In the genomic region with DNA sequence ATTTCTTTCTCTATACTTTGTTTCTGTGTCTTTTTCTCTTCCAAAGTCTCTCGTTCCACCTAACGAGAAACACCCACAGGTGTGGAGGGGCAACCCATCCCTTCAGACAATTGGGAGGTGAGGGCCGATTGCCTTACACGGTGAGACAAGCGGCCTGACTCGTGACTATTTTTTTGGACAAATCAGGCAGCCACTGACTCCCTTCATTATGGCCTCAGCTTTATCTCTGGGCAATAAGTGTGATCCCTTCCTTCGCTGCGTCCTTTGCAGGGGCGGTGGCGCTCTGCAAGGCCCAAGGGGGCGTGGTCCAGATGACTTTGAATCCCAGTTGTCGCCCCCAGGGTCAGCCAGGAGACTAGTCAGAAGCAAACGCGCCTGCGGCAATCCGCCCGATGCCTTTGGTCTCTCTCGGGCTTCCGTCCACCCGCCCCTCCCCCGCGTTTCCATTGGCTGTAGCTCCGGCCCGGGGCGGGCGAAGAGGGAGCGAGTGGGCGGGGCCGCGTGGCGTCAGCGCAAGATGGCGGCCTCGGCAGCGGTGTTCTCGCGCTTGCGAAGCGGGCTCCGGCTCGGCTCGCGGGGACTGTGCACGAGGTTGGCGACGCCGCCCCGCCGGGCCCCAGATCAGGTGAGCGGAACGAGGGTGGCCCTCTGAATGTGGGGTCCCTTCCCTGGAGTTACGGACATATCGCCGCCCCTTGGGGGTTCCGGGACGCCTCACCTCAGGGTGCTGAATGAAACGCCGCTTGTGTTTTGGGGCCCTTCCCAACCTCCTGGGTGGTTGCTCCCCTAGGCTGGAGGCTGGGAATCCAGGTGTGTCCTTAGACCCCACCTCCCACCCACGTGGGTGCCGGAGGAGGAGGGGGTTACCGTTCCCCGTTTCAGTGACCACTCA, we compare ENCODE assay signal across 8 cellular contexts. TPM values are rescaled to one million over a fixed set of nuclear protein-coding genes. Genes with fewer than 3 reads are reported as not detected.
A peak's percentile ranks its signal among the peaks of the same experiment; 100 is the strongest.
DNase-seq lines count a peak whose midpoint lies in the region; ATAC-seq and TF ChIP-seq lines count a peak whose summit lies in the region.

Gene TIMM50 (plus strand): TSS at position 502 of the 892 bp plus-strand sequence. CDS start 16 bp downstream, at position 518.

- peaks cover 0 to 48% of the 10 kb centered on the region in 2 donors for H3K36me3 ChIP-seq in psoas muscle (ENCODE audit: insufficient read depth in 1 of 2, low read depth in 1 of 2)
- H3K36me3 ChIP-seq in urinary bladder (ENCODE audit: insufficient read depth), result peaks cover 2% of the 10 kb centered on the region

- H3K9me3 ChIP-seq in psoas muscle, result no peaks in the 10 kb centered on the region

- intact Hi-C loops in T-helper 2 cell treated with Interferon-gamma antibody and Interleukin-4, amounts not matched to agents 100 ng/mL and 5 ng/mL, for 36 hours (cut with micrococcal nuclease), result loop anchor here (1.0 to 2.0 kb wide), 4 partner anchors 35 to 89 kb away; partner anchors contain the start of genes EID2B, MED29, PAF1 and SUPT5H
- intact Hi-C loops in left ventricle myocardium superior (cut with micrococcal nuclease) (loop anchor here (10.0 kb wide), 1 partner anchor 54 kb away; the partner anchor contains the start of gene EID2B), psoas muscle (cut with DNase I) (no loop called here)

- H3K27ac ChIP-seq in angular gyrus (ENCODE audit: low read depth, low read length) (peak within 1 kb of the TSS; percentile 90), psoas muscle (peak within 1 kb of the TSS; percentile 95), urinary bladder (ENCODE audit: low read depth) (peak within 1 kb of the TSS; percentile 44)

- ATAC-seq in GM18498 (IDR thresholded peaks at IDR 0.05; ENCODE audit: unreplicated experiment), result peak; percentile 93
- peak; percentile 84 for ATAC-seq in HG02943 (IDR thresholded peaks at IDR 0.05; ENCODE audit: low read depth, unreplicated experiment)
- peak; percentile 98 for ATAC-seq in left ventricle myocardium superior
- peak; percentile 98 to 99 (median 98) for ATAC-seq in psoas muscle

- no peaks in the 10 kb centered on the region for H3K27me3 ChIP-seq in psoas muscle (ENCODE audit: insufficient read depth in 3 of 3, low read length in 2 of 3)

- WGBS in psoas muscle, 3 donors, result 0 to 1% (median 1%) methylated on average over 58 to 62 of the region's 62 CpGs
- WGBS in urinary bladder, result under 1% methylated on average over 62 of the region's 62 CpGs

- peaks cover 10% of the 10 kb centered on the region for H3K4me1 ChIP-seq in psoas muscle
- H3K4me1 ChIP-seq in urinary bladder (ENCODE audit: insufficient read depth), result no peaks in the 10 kb centered on the region

- no peak for TF ChIP-seq CTCF in psoas muscle (IDR thresholded peaks at IDR 0.05)

- DNase-seq in NCI-H1930 (lab: John Stamatoyannopoulos, UW) (peak; percentile 99), left ventricle myocardium superior (peak; percentile 99), psoas muscle (peak; percentile 99)

- peak within 1 kb of the TSS; percentile 97 for H3K4me3 ChIP-seq in psoas muscle
- peak within 1 kb of the TSS; percentile 90 for H3K4me3 ChIP-seq in urinary bladder (ENCODE audit: low read depth, low read length)

RNA-seq across cellular contexts. Expression of gene TIMM50, which starts in this region (rescaled TPM):
- total RNA-seq in T-helper 2 cell treated with Interferon-gamma antibody and Interleukin-4, amounts not matched to agents 100 ng/mL and 5 ng/mL, for 36 hours, result 65.1 and 69.0 TPM in 2 replicates
- total RNA-seq in left ventricle myocardium superior, result 75.3 TPM
- 100 to 1,000 TPM in 1 of 4 donors, 10 to 100 TPM in 3; 70.5 to 105 (median 75.7) TPM for total RNA-seq in psoas muscle
- polyA plus RNA-seq in psoas muscle, result 100 to 1,000 TPM in 1 of 3 donors, 10 to 100 TPM in 2; 86.1 to 189 (median 95.0) TPM
- 24.0 TPM for total RNA-seq in urinary bladder
- polyA plus RNA-seq in urinary bladder, result 52.1 TPM

Comparison
In these comparisons a context has a peak if more than half of its experiments do, and no peak if none do; other contexts are left out.
1. Peak in every context shown above with its lines: DNase-seq, ATAC-seq, H3K4me3 ChIP-seq and H3K27ac ChIP-seq.
2. H3K27ac ChIP-seq: peak in every context shown above with its lines; median percentile 95 in psoas muscle; 90 in angular gyrus; 44 in urinary bladder.
3. intact Hi-C loops: an anchor here in T-helper 2 cell treated with Interferon-gamma antibody and Interleukin-4, amounts not matched to agents 100 ng/mL and 5 ng/mL, for 36 hours (1.0 to 2.0 kb wide) and left ventricle myocardium superior (10.0 kb wide); none called in psoas muscle.